3 cellular contexts compared by ENCODE assay signal in the genomic region with DNA sequence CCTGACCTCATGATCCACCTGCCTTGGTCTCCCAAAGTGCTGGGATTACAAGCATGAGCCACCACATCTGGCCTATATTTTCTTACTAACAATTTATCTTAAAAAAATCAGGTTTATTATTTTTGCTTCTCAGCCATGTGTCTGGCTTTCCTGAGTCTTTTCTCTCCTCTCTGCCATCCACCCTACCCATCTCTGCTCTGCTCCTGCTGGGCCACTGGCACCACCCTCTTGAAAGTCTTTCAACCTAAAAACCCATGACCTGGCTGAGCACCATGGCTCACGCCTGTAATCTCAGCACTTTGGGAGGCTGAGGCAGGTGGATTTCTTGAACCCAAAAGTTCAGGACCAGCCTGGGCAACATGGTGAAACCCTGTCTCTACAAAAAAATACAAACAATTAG. TPM values are rescaled to one million over a fixed set of nuclear protein-coding genes. Genes with fewer than 3 reads are reported as not detected.
"Had no signal": no experiment of that assay in that cellular context is flagged by ENCODE, and none has a peak within 500 bp of the region (broad histone marks: within the 10 kb centered on the region; RNA-seq: fewer than 3 reads in every experiment).

No MANE protein-coding gene starts in this region.

RNA-seq across cellular contexts. Expression of a gene that starts 44.8 kb away (rescaled TPM):
- total RNA-seq: HT-29, IMR-90 had no signal
- polyA plus RNA-seq: GM23338, IMR-90 had no signal
